9 cellular contexts compared by ENCODE assay signal in genomic region chr6:142833054-142833453, GRCh38.
DNase-seq lines count a peak whose midpoint lies in the region; ATAC-seq lines count a peak whose summit lies in the region.
"Had no signal": no experiment of that assay in that cellular context is flagged by ENCODE, and none has a peak within 500 bp of the region (broad histone marks: within the 10 kb centered on the region; RNA-seq: fewer than 3 reads in every experiment).

No MANE protein-coding gene starts in this region.

- H3K27me3 Mint-ChIP-seq in CD4-positive, CD25-positive, alpha-beta regulatory T cell: no peaks in the 10 kb centered on the region
- no peaks in the 10 kb centered on the region for H3K27me3 Mint-ChIP-seq in memory B cell

- no peaks in the 10 kb centered on the region for H3K9me3 Mint-ChIP-seq in CD4-positive, CD25-positive, alpha-beta regulatory T cell
- no peaks in the 10 kb centered on the region for H3K9me3 Mint-ChIP-seq in memory B cell

- no peak overlapping the region for H3K9ac ChIP-seq in adipocyte (ENCODE audit: low read length)

- peak; percentile 65 to 81 for ATAC-seq in CD4-positive, CD25-positive, alpha-beta regulatory T cell (ENCODE audit: low read depth in 2 of 2)
- no peak for ATAC-seq in memory B cell (ENCODE audit: low read depth)

- DNase-seq in CD4-positive, CD25-positive, alpha-beta regulatory T cell: peak in 1 of 3 donors; percentile 39
- peak; percentile 77 for DNase-seq in HS-27A (ENCODE audit: low read depth)
- peak; percentile 77 for DNase-seq in adipocyte (ENCODE audit: low read depth)
- DNase-seq in memory B cell (ENCODE audit: low spot score in 2 of 2): no peak
- DNase-seq in hippocampal formation (lab: John Stamatoyannopoulos, UW): no peak
- no peak for DNase-seq in COLO668 (lab: John Stamatoyannopoulos, UW; ENCODE audit: unreplicated experiment)
- DNase-seq in NCI-H128 (lab: John Stamatoyannopoulos, UW; ENCODE audit: unreplicated experiment): no peak
- DNase-seq in NCI-H510A treated with DMSO at 0.1 percent for 48 hours (lab: John Stamatoyannopoulos, UW): no peak
- DNase-seq: NCI-H510A had no signal

- peaks cover 51% of the 10 kb centered on the region for H3K4me1 ChIP-seq in CD4-positive, CD25-positive, alpha-beta regulatory T cell (ENCODE audit: control insufficient read depth, insufficient read depth, low read length, poor library complexity, severe bottlenecking)
- peaks cover 37% of the 10 kb centered on the region for H3K4me1 ChIP-seq in adipocyte (ENCODE audit: control insufficient read depth, insufficient read depth, low read length)

- H3K4me1 Mint-ChIP-seq in CD4-positive, CD25-positive, alpha-beta regulatory T cell: peaks cover 45 to 82% (median 73%) of the 10 kb centered on the region in 4 donors
- H3K4me1 Mint-ChIP-seq in memory B cell: peaks cover 30% of the 10 kb centered on the region

- peaks cover 17% of the 10 kb centered on the region for H3K36me3 ChIP-seq in CD4-positive, CD25-positive, alpha-beta regulatory T cell (ENCODE audit: control insufficient read depth, insufficient read depth, low read length)
- H3K36me3 ChIP-seq in adipocyte (ENCODE audit: control insufficient read depth, insufficient read depth, low read length, severe bottlenecking): no peaks in the 10 kb centered on the region

- H3K27ac Mint-ChIP-seq in CD4-positive, CD25-positive, alpha-beta regulatory T cell: peak overlapping the region; percentile 2 to 92 (median 43)
- peak overlapping the region; percentile 84 for H3K27ac Mint-ChIP-seq in memory B cell

- H3K4me3 ChIP-seq in CD4-positive, CD25-positive, alpha-beta regulatory T cell (ENCODE audit: low read depth, low read length): peak overlapping the region; percentile 37
- H3K4me3 ChIP-seq in adipocyte (ENCODE audit: low read length): no peak overlapping the region

- H3K9me3 ChIP-seq in CD4-positive, CD25-positive, alpha-beta regulatory T cell (ENCODE audit: control insufficient read depth in 2 of 2, low read length in 2 of 2): no peaks in the 10 kb centered on the region
- no peaks in the 10 kb centered on the region for H3K9me3 ChIP-seq in adipocyte (ENCODE audit: control insufficient read depth, low read length)

- H3K4me3 Mint-ChIP-seq in CD4-positive, CD25-positive, alpha-beta regulatory T cell: peak overlapping the region in 3 of 4 donors; percentile 5 to 22 (median 5)
- H3K4me3 Mint-ChIP-seq in memory B cell: peak overlapping the region; percentile 9

- no peak overlapping the region for H3K27ac ChIP-seq in CD4-positive, CD25-positive, alpha-beta regulatory T cell (ENCODE audit: insufficient read depth, low read length, poor library complexity, severe bottlenecking)

- H3K36me3 Mint-ChIP-seq in CD4-positive, CD25-positive, alpha-beta regulatory T cell: peaks cover 38% of the 10 kb centered on the region
- peaks cover 25% of the 10 kb centered on the region for H3K36me3 Mint-ChIP-seq in memory B cell

- no peaks in the 10 kb centered on the region for H3K27me3 ChIP-seq in CD4-positive, CD25-positive, alpha-beta regulatory T cell (ENCODE audit: control insufficient read depth, insufficient read depth, low read length)
- H3K27me3 ChIP-seq in adipocyte (replicated peaks; ENCODE audit: control insufficient read depth, insufficient read depth, low read length): no peaks in the 10 kb centered on the region

Comparison
In these comparisons a context has a peak if more than half of its experiments do, and no peak if none do; other contexts are left out.
1. DNase-seq: peak in HS-27A (single experiment) and adipocyte (single experiment); none in memory B cell (0 of 2), hippocampal formation (0 of 2), COLO668 (single experiment), NCI-H128 (single experiment) and NCI-H510A treated with DMSO at 0.1 percent for 48 hours (single experiment).